Comparison of ENCODE assay signal across 8 cellular contexts in genomic region chr1:184386271-184387068, GRCh38. TPM values are rescaled to one million over a fixed set of nuclear protein-coding genes. Genes with fewer than 3 reads are reported as not detected.
A peak's percentile ranks its signal among the peaks of the same experiment; 100 is the strongest.
DNase-seq lines count a peak whose midpoint lies in the region; ATAC-seq and TF ChIP-seq lines count a peak whose summit lies in the region.

TSS of gene C1orf21 (plus strand) at chr1:184387029. CDS start at chr1:184477510, 90,481 bp downstream.

- ATAC-seq in GM21619 (IDR thresholded peaks at IDR 0.05; ENCODE audit: unreplicated experiment): peak; percentile 86
- ATAC-seq in RWPE2 (ENCODE audit: low read depth): peak; percentile 79
- peak; percentile 95 for ATAC-seq in stimulated activated naive CD8-positive, alpha-beta T cell treated with anti-CD3 and anti-CD28 coated beads, Interleukin-15, Interleukin-2, amounts not matched to agents 100 U/mL and 50 U/mL, for 24 hours

- H3K27me3 ChIP-seq in RWPE2 (ENCODE audit: insufficient read depth, poor library complexity, severe bottlenecking): no peaks in the 10 kb centered on the region

- H3K36me3 ChIP-seq in RWPE2 (ENCODE audit: low read depth): no peaks in the 10 kb centered on the region

- H3K27ac Mint-ChIP-seq in nephron progenitor cell: peak within 1 kb of the TSS; percentile 83

- H3K4me3 Mint-ChIP-seq in nephron progenitor cell: peak within 1 kb of the TSS; percentile 95

- peak; percentile 96 for DNase-seq in DMS 273 (lab: John Stamatoyannopoulos, UW; ENCODE audit: unreplicated experiment)
- DNase-seq in KBM-7: peak; percentile 89
- peak; percentile 86 for DNase-seq in RWPE2 (ENCODE audit: low spot score)
- peak; percentile 75 for DNase-seq in activated gamma-delta T cell treated with Interleukin-2 at 50 U/mL for 16 hours
- DNase-seq in fibroblast of villous mesenchyme (ENCODE audit: low read depth): peak; percentile 92
- peak; percentile 95 for DNase-seq in nephron progenitor cell
- DNase-seq in stimulated activated naive CD8-positive, alpha-beta T cell treated with anti-CD3 and anti-CD28 coated beads, Interleukin-15, Interleukin-2, amounts not matched to agents 100 U/mL and 50 U/mL, for 24 hours: peak; percentile 86

- in situ Hi-C loops in KBM-7 (cut with MboI; ENCODE audit: low pct_unique_long_range_greater_than_20kb, low sequenced_read_pairs): no loop called here

- no peaks in the 10 kb centered on the region for H3K9me3 ChIP-seq in RWPE2 (ENCODE audit: severe bottlenecking)

- peaks cover 23% of the 10 kb centered on the region for H3K4me1 ChIP-seq in RWPE2 (ENCODE audit: insufficient read depth, poor library complexity, severe bottlenecking)

- H3K36me3 Mint-ChIP-seq in nephron progenitor cell (ENCODE audit: low read depth): no peaks in the 10 kb centered on the region

- H3K4me3 ChIP-seq in RWPE2 (ENCODE audit: severe bottlenecking): peak within 1 kb of the TSS; percentile 57
- H3K4me3 ChIP-seq in fibroblast of villous mesenchyme (ENCODE audit: low read depth, low read length): peak within 1 kb of the TSS; percentile 85

- no peak for TF ChIP-seq CTCF in RWPE2 (IDR thresholded peaks at IDR 0.05; ENCODE audit: poor library complexity, severe bottlenecking)
- no peak for TF ChIP-seq CTCF in fibroblast of villous mesenchyme (IDR thresholded peaks at IDR 0.05; ENCODE audit: insufficient read depth, low read depth, low read length)
- no peak for TF ChIP-seq CTCF in nephron progenitor cell (IDR thresholded peaks at IDR 0.05)

- peaks cover 56% of the 10 kb centered on the region for H3K27me3 Mint-ChIP-seq in nephron progenitor cell (ENCODE audit: low read depth, poor library complexity)

- peak within 1 kb of the TSS; percentile 68 for H3K27ac ChIP-seq in RWPE2 (ENCODE audit: poor library complexity, severe bottlenecking)

- H3K4me1 Mint-ChIP-seq in nephron progenitor cell: peaks cover 38% of the 10 kb centered on the region

- no peaks in the 10 kb centered on the region for H3K9me3 Mint-ChIP-seq in nephron progenitor cell

RNA-seq across cellular contexts. Expression of gene C1orf21, which starts in this region (rescaled TPM):
- 3.5 and 3.9 TPM in 2 replicates for total RNA-seq in fibroblast of villous mesenchyme

Comparison
In these comparisons a context has a peak if more than half of its experiments do, and no peak if none do; other contexts are left out.
1. Peak in every context shown above with its lines: DNase-seq, ATAC-seq, H3K4me3 ChIP-seq and H3K27ac ChIP-seq.